Comparison of ENCODE assay signal across 23 cellular contexts in genomic region chr11:113311536-113311935, GRCh38. TPM values are rescaled to one million over a fixed set of nuclear protein-coding genes. Genes with fewer than 3 reads are reported as not detected.
DNase-seq lines count a peak whose midpoint lies in the region; ATAC-seq and TF ChIP-seq lines count a peak whose summit lies in the region.
"Had no signal": no experiment of that assay in that cellular context is flagged by ENCODE, and none has a peak within 500 bp of the region (broad histone marks: within the 10 kb centered on the region; RNA-seq: fewer than 3 reads in every experiment).

No MANE protein-coding gene starts in this region.

- peak; percentile 13 for DNase-seq in EH (ENCODE audit: low read depth)
- DNase-seq in RPMI7951 (ENCODE audit: low read depth) = peak; percentile 75
- DNase-seq in esophagus muscularis mucosa (ENCODE audit: extremely low spot score) = peak; percentile 26
- no peak for DNase-seq in neural progenitor cell (ENCODE audit: low spot score)
- DNase-seq in transverse colon = no peak
- no peak for DNase-seq in retina
- no peak for DNase-seq in AG08395 (ENCODE audit: low spot score)
- DNase-seq: BE2C; CD4-positive, alpha-beta memory T cell; DMS153; GM23248; Karpas-422; NCI-H1092 treated with DMSO at 0.1 percent for 48 hours; NCI-H146; NCI-H2029 treated with DMSO at 0.1 percent for 48 hours; NCI-H2171; NCI-H526; PC-3; SIG-M5 had no signal

- H3K27me3 Mint-ChIP-seq in neural progenitor cell (ENCODE audit: insufficient read depth, low read depth) = peaks cover 13% of the 10 kb centered on the region
- H3K27me3 Mint-ChIP-seq: CD4-positive, alpha-beta memory T cell had no signal

- intact Hi-C loops in esophagus muscularis mucosa (cut with DNase I) = loop anchor here (10.0 kb wide), 1 partner anchor 1227 kb away; the partner anchor contains the start of genes SDHD and TIMM8B
- intact Hi-C loops in transverse colon (cut with DNase I; ENCODE audit: low total_unique reads) = no loop called here

- H3F3A ChIP-seq in neural progenitor cell (ENCODE audit: low read depth) = no peaks in the 10 kb centered on the region

- ATAC-seq in HG03045 (IDR thresholded peaks at IDR 0.05; ENCODE audit: unreplicated experiment) = no peak
- ATAC-seq: PC-3 had no signal

- H3K4me3 Mint-ChIP-seq in neural progenitor cell = peak overlapping the region; percentile 6

- no peak for TF ChIP-seq CTCF in esophagus muscularis mucosa (IDR thresholded peaks at IDR 0.05)
- no peak for TF ChIP-seq CTCF in neural progenitor cell (IDR thresholded peaks at IDR 0.05)
- no peak for TF ChIP-seq CTCF in transverse colon (IDR thresholded peaks at IDR 0.05)

- H3K4me1 ChIP-seq in esophagus muscularis mucosa (peaks cover 16 to 26% (median 24%) of the 10 kb centered on the region in 4 donors), neural progenitor cell (peaks cover 7% of the 10 kb centered on the region), transverse colon (peaks cover 0 to 16% (median 6%) of the 10 kb centered on the region in 4 donors)
- H3K4me1 ChIP-seq: HAP-1 had no signal

- no peaks in the 10 kb centered on the region for H3K27me3 ChIP-seq in esophagus muscularis mucosa
- H3K27me3 ChIP-seq in neural progenitor cell = peaks cover 18% of the 10 kb centered on the region
- no peaks in the 10 kb centered on the region for H3K27me3 ChIP-seq in transverse colon
- H3K27me3 ChIP-seq: BE2C had no signal

- H3K9me3 ChIP-seq in esophagus muscularis mucosa = no peaks in the 10 kb centered on the region
- no peaks in the 10 kb centered on the region for H3K9me3 ChIP-seq in neural progenitor cell (ENCODE audit: low read depth)
- no peaks in the 10 kb centered on the region for H3K9me3 ChIP-seq in transverse colon
- H3K9me3 ChIP-seq: BE2C, HAP-1 had no signal

- no peaks in the 10 kb centered on the region for H3K36me3 Mint-ChIP-seq in neural progenitor cell
- H3K36me3 Mint-ChIP-seq: IgD-negative memory B cell had no signal

- H3K9me3 Mint-ChIP-seq in neural progenitor cell = no peaks in the 10 kb centered on the region
- H3K9me3 Mint-ChIP-seq: CD4-positive, alpha-beta memory T cell; IgD-negative memory B cell had no signal

- H3K9ac ChIP-seq in neural progenitor cell = no peak overlapping the region
- H3K9ac ChIP-seq: GM23248 had no signal

- H3K4me2 ChIP-seq in neural progenitor cell = no peak overlapping the region

- in situ Hi-C loops in transverse colon (cut with MboI; ENCODE audit: low pct_ligation_motif_present in 1 of 4, low pct_unique_long_range_greater_than_20kb in 1 of 4, low sequenced_read_pairs in 3 of 4) = loop anchor here in 3 of 4 donors (5.0 to 25.0 kb wide), 4 partner anchors 221 to 426 kb away; no protein-coding TSS in a partner anchor

- peaks cover 15% of the 10 kb centered on the region for H3K4me1 Mint-ChIP-seq in neural progenitor cell

- no peak overlapping the region for H3K4me3 ChIP-seq in esophagus muscularis mucosa
- H3K4me3 ChIP-seq in neural progenitor cell = no peak overlapping the region
- no peak overlapping the region for H3K4me3 ChIP-seq in transverse colon
- H3K4me3 ChIP-seq: GM23248, HAP-1 had no signal

- H2AFZ ChIP-seq in neural progenitor cell (replicated peaks) = no peak overlapping the region
- H2AFZ ChIP-seq: GM23248 had no signal

- TF ChIP-seq EP300 in esophagus muscularis mucosa (IDR thresholded peaks at IDR 0.05) (no peak), transverse colon (IDR thresholded peaks at IDR 0.05; ENCODE audit: low read depth) (no peak)

- 67% methylated on average over 1 of the region's 1 CpG for WGBS in esophagus muscularis mucosa
- WGBS in transverse colon (ENCODE audit: low coverage in 1 of 2), 2 donors = 89 to 100% methylated on average over 1 of the region's 1 CpG

- H3K27ac ChIP-seq in esophagus muscularis mucosa (replicated peaks in 1 of 4) (no peak overlapping the region), neural progenitor cell (no peak overlapping the region), transverse colon (no peak overlapping the region)
- H3K27ac ChIP-seq: GM23248, RWPE1 had no signal

- H3K79me2 ChIP-seq in neural progenitor cell (ENCODE audit: low read depth) = peaks cover 10% of the 10 kb centered on the region

- no peaks in the 10 kb centered on the region for H4K20me1 ChIP-seq in neural progenitor cell (ENCODE audit: low read depth)

- no peaks in the 10 kb centered on the region for H3K36me3 ChIP-seq in esophagus muscularis mucosa
- H3K36me3 ChIP-seq in neural progenitor cell = no peaks in the 10 kb centered on the region
- no peaks in the 10 kb centered on the region for H3K36me3 ChIP-seq in transverse colon
- H3K36me3 ChIP-seq: BE2C, HAP-1 had no signal

- TF ChIP-seq POLR2A in esophagus muscularis mucosa (IDR thresholded peaks at IDR 0.05; ENCODE audit: low read depth) (no peak), transverse colon (IDR thresholded peaks at IDR 0.05) (no peak)

- H3K27ac Mint-ChIP-seq in neural progenitor cell = no peak overlapping the region
- H3K27ac Mint-ChIP-seq: IgD-negative memory B cell had no signal

RNA-seq across cellular contexts. Expression of gene TTC12, which starts 2.8 kb away (rescaled TPM):
- 9.1 and 16.3 TPM in 2 replicates for total RNA-seq in RPMI7951 (2014; rRNA removed; shearing (Covaris generic))
- 10 to 100 TPM; 10.4 to 16.2 (median 13.3) TPM for total RNA-seq in esophagus muscularis mucosa
- total RNA-seq in neural progenitor cell (ENCODE audit: low replicate concordance) = 21.8 and 33.4 TPM in 2 replicates
- total RNA-seq in transverse colon = 10 to 100 TPM; 10.3 to 24.1 (median 16.0) TPM

Comparison
In these comparisons a context has a peak if more than half of its experiments do, and no peak if none do; other contexts are left out.
1. DNase-seq: peak in EH (single experiment), RPMI7951 (single experiment) and esophagus muscularis mucosa (single experiment); none in neural progenitor cell (single experiment), transverse colon (single experiment), retina (single experiment) and AG08395 (single experiment).